9 cellular contexts compared by ENCODE assay signal in genomic region chr1:244273262-244273844, GRCh38.
DNase-seq lines count a peak whose midpoint lies in the region; ATAC-seq, FAIRE-seq and TF ChIP-seq lines count a peak whose summit lies in the region.
"Had no signal": no experiment of that assay in that cellular context is flagged by ENCODE, and none has a peak within 500 bp of the region (broad histone marks: within the 10 kb centered on the region; RNA-seq: fewer than 3 reads in every experiment).

No MANE protein-coding gene starts in this region.

- peaks cover 0 to 12% (median 7%) of the 10 kb centered on the region in 11 experiments; a peak in 11 of 22 replicates for H3K9me3 ChIP-seq in BLaER1 treated with 17β-estradiol and CSF1 and Interleukin-3, amounts not matched to agents 10 nM and 100 nM (replicated peaks in 1 of 11)
- H3K9me3 ChIP-seq in Panc1 (ENCODE audit: control insufficient read depth, insufficient read depth, low read depth, low read length): no peaks in the 10 kb centered on the region
- no peaks in the 10 kb centered on the region for H3K9me3 ChIP-seq in H1 (ENCODE audit: insufficient read depth in 2 of 2, low read depth in 1 of 2, low read length in 1 of 2)

- H3K56ac ChIP-seq in H1 (replicated peaks; ENCODE audit: insufficient read length, low read depth, low read length): no peak overlapping the region

- no peak overlapping the region for H3K14ac ChIP-seq in H1 (ENCODE audit: insufficient read length)

- no peak overlapping the region for H2AK5ac ChIP-seq in H1 (ENCODE audit: low read depth, low read length)

- peak overlapping the region in 7 of 11 experiments; percentile 6 to 47 (median 32); a peak in 8 of 22 replicates for H3K27ac ChIP-seq in BLaER1 treated with 17β-estradiol and CSF1 and Interleukin-3, amounts not matched to agents 10 nM and 100 nM
- H3K27ac ChIP-seq in Panc1 (ENCODE audit: low read length) (no peak overlapping the region), H1 (ENCODE audit: low read depth, low read length) (no peak overlapping the region)

- TF ChIP-seq RAD21 in H1 (IDR thresholded peaks at IDR 0.05 in 1 of 2, conservative IDR thresholded peaks at IDR 0.05 in 1 of 2; ENCODE audit: low read depth in 2 of 2, low read length in 2 of 2): no peak

- H3K4me3 ChIP-seq in BLaER1 treated with 17β-estradiol and CSF1 and Interleukin-3, amounts not matched to agents 10 nM and 100 nM: no peak overlapping the region
- no peak overlapping the region for H3K4me3 ChIP-seq in Panc1 (ENCODE audit: low read depth in 2 of 2, low read length in 2 of 2)
- H3K4me3 ChIP-seq in H1 (ENCODE audit: extremely low read depth in 1 of 4, insufficient read depth in 2 of 4, low read depth in 3 of 4, low read length in 4 of 4): no peak overlapping the region

- H3K23me2 ChIP-seq in H1 (ENCODE audit: low read depth, low read length): no peaks in the 10 kb centered on the region; the same call in 1 of the 2 replicates

- in situ Hi-C loops in Panc1 (cut with HindIII; ENCODE audit: low pct_unique_long_range_greater_than_20kb, low sequenced_read_pairs) (no loop called here), KBM-7 (cut with MboI; ENCODE audit: low pct_unique_long_range_greater_than_20kb, low sequenced_read_pairs) (loop anchor here (25.0 kb wide), 1 partner anchor 261 kb away; no protein-coding TSS in a partner anchor)

- no peak overlapping the region for H2BK120ac ChIP-seq in H1 (replicated peaks; ENCODE audit: low read depth, low read length)

- H3K4me1 ChIP-seq in BLaER1 treated with 17β-estradiol and CSF1 and Interleukin-3, amounts not matched to agents 10 nM and 100 nM: peaks cover 0 to 25% (median 15%) of the 10 kb centered on the region in 10 experiments; a peak in 14 of 20 replicates
- H3K4me1 ChIP-seq in Panc1 (ENCODE audit: control insufficient read depth, insufficient read depth, low read length) (no peaks in the 10 kb centered on the region), H1 (replicated peaks in 1 of 4; ENCODE audit: control insufficient read depth in 3 of 4, insufficient read depth in 4 of 4, low read length in 3 of 4) (no peaks in the 10 kb centered on the region)

- H2BK15ac ChIP-seq in H1 (ENCODE audit: low read length): no peak overlapping the region

- H3K4ac ChIP-seq in H1 (replicated peaks; ENCODE audit: insufficient read length, low read depth, low read length): no peak overlapping the region

- WGBS in H1 (ENCODE audit: extremely low coverage in 1 of 2, insufficient coverage in 1 of 2, insufficient read length in 1 of 2, insufficient replicate concordance in 2 of 2, low coverage in 1 of 2, low lambda C conversion rate in 2 of 2, missing lambda C conversion rate in 1 of 2), 2 experiments: 56% methylated on average over 8 of the region's 8 CpGs; no CpG with 5 or more reads in 1 of the 2 experiments

- no peaks in the 10 kb centered on the region for H4K20me1 ChIP-seq in BLaER1 treated with 17β-estradiol and CSF1 and Interleukin-3, amounts not matched to agents 10 nM and 100 nM
- no peaks in the 10 kb centered on the region for H4K20me1 ChIP-seq in H1 (replicated peaks in 1 of 2; ENCODE audit: control insufficient read depth in 1 of 2, insufficient read depth in 2 of 2, low read length in 2 of 2)

- no TSS peak for BruUV-seq in Panc1 (replicated peaks; lab: Mats Ljungman, UMichigan)

- H4K5ac ChIP-seq in H1 (ENCODE audit: insufficient read length, low read depth, low read length): no peak overlapping the region

- H3K9me3 Mint-ChIP-seq in osteocyte (ENCODE audit: unreplicated experiment): no peaks in the 10 kb centered on the region

- H3K4me3 Mint-ChIP-seq in osteocyte (ENCODE audit: unreplicated experiment): no peak overlapping the region
- H3K4me3 Mint-ChIP-seq: activated CD4-positive, alpha-beta memory T cell treated with anti-CD3 and anti-CD28 coated beads for 36 hours had no signal

- H3K79me2 ChIP-seq in H1 (ENCODE audit: control insufficient read depth in 1 of 2, insufficient read depth in 2 of 2, low read length in 2 of 2): no peaks in the 10 kb centered on the region

- ATAC-seq in Panc1 (no peak), GM21576 (IDR thresholded peaks at IDR 0.05; ENCODE audit: unreplicated experiment) (no peak), GM18858 (IDR thresholded peaks at IDR 0.05; ENCODE audit: unreplicated experiment) (no peak)

- H3K23ac ChIP-seq in H1 (ENCODE audit: insufficient read length): no peak overlapping the region

- no peak overlapping the region for H3K18ac ChIP-seq in H1 (ENCODE audit: extremely low read depth, low read length)

- H3K27me3 Mint-ChIP-seq in osteocyte (ENCODE audit: unreplicated experiment): no peaks in the 10 kb centered on the region

- FAIRE-seq in H1 (lab: Jason Lieb, UNC): no peak

- H3K27ac Mint-ChIP-seq in osteocyte (ENCODE audit: unreplicated experiment): peak overlapping the region; percentile 76
- H3K27ac Mint-ChIP-seq: activated CD4-positive, alpha-beta memory T cell treated with anti-CD3 and anti-CD28 coated beads for 36 hours had no signal

- POLR2A ChIA-PET in Panc1 (lab: Charles Lee) (no interaction called here), H1 (lab: Charles Lee; ENCODE audit: partially characterized antibody) (no interaction called here)

- no peak for TF ChIP-seq EP300 in H1 (IDR thresholded peaks at IDR 0.05; ENCODE audit: borderline replicate concordance in 1 of 2, low read depth in 2 of 2, low read length in 2 of 2)

- H2BK5ac ChIP-seq in H1 (ENCODE audit: low read depth, low read length): no peak overlapping the region

- H3K4me1 Mint-ChIP-seq in osteocyte (ENCODE audit: unreplicated experiment): peaks cover 30% of the 10 kb centered on the region

- DNase-seq in Panc1 (ENCODE audit: low read depth, low spot score): no peak
- DNase-seq in H1 (ENCODE audit: low read depth in 1 of 2, low spot score in 2 of 2): no peak
- DNase-seq in osteocyte (ENCODE audit: extremely low spot score, unreplicated experiment): no peak
- DNase-seq in KBM-7: no peak
- no peak for DNase-seq in NCI-H345 (lab: John Stamatoyannopoulos, UW)

- peak overlapping the region in 2 of 11 experiments; percentile 9 to 14; a peak in 3 of 22 replicates for H3K9ac ChIP-seq in BLaER1 treated with 17β-estradiol and CSF1 and Interleukin-3, amounts not matched to agents 10 nM and 100 nM
- no peak overlapping the region for H3K9ac ChIP-seq in H1 (replicated peaks in 1 of 4; ENCODE audit: extremely low read depth in 1 of 4, low read depth in 3 of 4, low read length in 3 of 4)

- H2AFZ ChIP-seq in H1 (ENCODE audit: low read length): peak overlapping the region; percentile 21; the same call in 1 of the 2 replicates

- no peaks in the 10 kb centered on the region for H3K79me1 ChIP-seq in H1 (ENCODE audit: low read depth, low read length)

- TF ChIP-seq POLR2A in H1 (IDR thresholded peaks at IDR 0.05; ENCODE audit: control extremely low read depth in 1 of 2, low read depth in 2 of 2, low read length in 2 of 2): no peak

- no peaks in the 10 kb centered on the region for H3K27me3 ChIP-seq in BLaER1 treated with 17β-estradiol and CSF1 and Interleukin-3, amounts not matched to agents 10 nM and 100 nM
- no peaks in the 10 kb centered on the region for H3K27me3 ChIP-seq in Panc1 (ENCODE audit: control insufficient read depth, insufficient read depth, low read length)
- no peaks in the 10 kb centered on the region for H3K27me3 ChIP-seq in H1 (replicated peaks in 1 of 4; ENCODE audit: control insufficient read depth in 3 of 4, extremely low read depth in 1 of 4, insufficient read depth in 3 of 4, low read length in 3 of 4)

- peak; percentile 73 for TF ChIP-seq CTCF in Panc1 (IDR thresholded peaks at IDR 0.05)
- no peak for TF ChIP-seq CTCF in H1 (IDR thresholded peaks at IDR 0.05; ENCODE audit: control extremely low read depth in 1 of 3, insufficient read depth in 1 of 3, low read depth in 1 of 3, low read length in 3 of 3)
- no peak for TF ChIP-seq CTCF in osteocyte (IDR thresholded peaks at IDR 0.05)

- no peaks in the 10 kb centered on the region for H3K36me3 Mint-ChIP-seq in osteocyte (ENCODE audit: unreplicated experiment)
- H3K36me3 Mint-ChIP-seq: activated CD4-positive, alpha-beta memory T cell treated with anti-CD3 and anti-CD28 coated beads for 36 hours had no signal

- CTCF ChIA-PET in Panc1 (lab: Charles Lee) (interaction anchor here (0.6 kb wide), 1 partner anchor 259 kb away, joined by 3 read pairs; no protein-coding TSS in a partner anchor), H1 (lab: Charles Lee; ENCODE audit: partially characterized antibody) (interaction anchor here (0.6 to 3.7 kb wide), 24 partner anchors 13 to 836 kb away, joined by 3 to 24 read pairs (median 4); no protein-coding TSS in a partner anchor)

- no peak overlapping the region for H4K91ac ChIP-seq in H1 (replicated peaks; ENCODE audit: insufficient read length, low read length)

- H4K8ac ChIP-seq in H1 (ENCODE audit: extremely low read depth, insufficient read depth, low read length): no peak overlapping the region

- intact Hi-C loops in Panc1 (cut with micrococcal nuclease; ENCODE audit: unreplicated experiment): loop anchor here (2.0 kb wide), 3 partner anchors 259 to 929 kb away; no protein-coding TSS in a partner anchor

- no peak overlapping the region for H2BK12ac ChIP-seq in H1 (ENCODE audit: low read depth, low read length)

- H2BK20ac ChIP-seq in H1 (ENCODE audit: low read length): no peak overlapping the region

- no peaks in the 10 kb centered on the region for H3K36me3 ChIP-seq in BLaER1 treated with 17β-estradiol and CSF1 and Interleukin-3, amounts not matched to agents 10 nM and 100 nM
- H3K36me3 ChIP-seq in Panc1 (ENCODE audit: control insufficient read depth, insufficient read depth, low read length): no peaks in the 10 kb centered on the region
- no peaks in the 10 kb centered on the region for H3K36me3 ChIP-seq in H1 (ENCODE audit: control insufficient read depth in 2 of 4, insufficient read depth in 4 of 4, low read length in 3 of 4)

- H3K4me2 ChIP-seq in BLaER1 treated with 17β-estradiol and CSF1 and Interleukin-3, amounts not matched to agents 10 nM and 100 nM: peak overlapping the region in 8 of 11 experiments; percentile 9 to 62 (median 35); a peak in 11 of 22 replicates
- no peak overlapping the region for H3K4me2 ChIP-seq in H1 (ENCODE audit: insufficient read depth in 1 of 2, low read depth in 2 of 2, low read length in 2 of 2)

TF ChIP-seq in H1, 55 proteins besides CTCF, POLR2A, EP300 and RAD21 (continues in another document):
- no peak for TF ChIP-seq EGR1 (IDR thresholded peaks at IDR 0.05; ENCODE audit: borderline replicate concordance, low read depth, low read length)
- TF ChIP-seq GABPA (IDR thresholded peaks at IDR 0.05; ENCODE audit: borderline replicate concordance, insufficient read depth, low read length): no peak
- no peak for TF ChIP-seq CBX5 (IDR thresholded peaks at IDR 0.05; ENCODE audit: low read depth, low read length)
- TF ChIP-seq FOSL1 (IDR thresholded peaks at IDR 0.05; ENCODE audit: insufficient read depth, low read depth, low read length): no peak
- TF ChIP-seq CHD2 (IDR thresholded peaks at IDR 0.05; ENCODE audit: low read length): no peak
- TF ChIP-seq ASH2L (IDR thresholded peaks at IDR 0.05; ENCODE audit: low read length): no peak

Comparison
In these comparisons a context has a peak if more than half of its experiments do, and no peak if none do; other contexts are left out.
1. H3K27ac ChIP-seq: peak in BLaER1 treated with 17β-estradiol and CSF1 and Interleukin-3, amounts not matched to agents 10 nM and 100 nM (7 of 11); none in Panc1 (single experiment) and H1 (single experiment).
2. H3K4me2 ChIP-seq: peak in BLaER1 treated with 17β-estradiol and CSF1 and Interleukin-3, amounts not matched to agents 10 nM and 100 nM (8 of 11); none in H1 (0 of 2).